20 cellular contexts compared by ENCODE assay signal in genomic region chr13:97904059-97904458, GRCh38.
"Had no signal": no experiment of that assay in that cellular context is flagged by ENCODE, and none has a peak within 500 bp of the region (broad histone marks: within the 10 kb centered on the region; RNA-seq: fewer than 3 reads in every experiment).

No MANE protein-coding gene starts in this region.

- H3K4me3 ChIP-seq: left lung, tibial nerve had no signal

- H3K9me3 ChIP-seq: left lung had no signal

- H3K4me1 ChIP-seq: foreskin keratinocyte, left lung, tibial nerve had no signal

- DNase-seq: activated CD4-positive, alpha-beta memory T cell treated with anti-CD3 and anti-CD28 coated beads, Interleukin-2, amount 10 ng/mL, durations not matched to agents 7 days and 5 days; activated CD4-positive, alpha-beta T cell treated with anti-CD3 and anti-CD28 coated beads for 1 hour; activated CD4-positive, alpha-beta T cell treated with anti-CD3 and anti-CD28 coated beads, Interleukin-2, amount 10 ng/mL, durations not matched to agents 7 days and 5 days; activated CD8-positive, alpha-beta memory T cell treated with anti-CD3 and anti-CD28 coated beads, Interleukin-2, amount 50 U/mL, for 48 hours; activated gamma-delta T cell treated with Interleukin-2 at 50 U/mL for 16 hours; activated naive CD4-positive, alpha-beta T cell treated with anti-CD3 and anti-CD28 coated beads, Interleukin-2, amount 50 U/mL, for 16 hours; activated naive CD8-positive, alpha-beta T cell treated with anti-CD3 and anti-CD28 coated beads, Interleukin-2, amount 50 U/mL, for 24 hours; activated T-cell treated with anti-CD3 and anti-CD28 coated beads, Interleukin-2, amount 50 U/mL, for 24 hours; amygdala; central memory CD4-positive, alpha-beta T cell; foreskin keratinocyte; kidney glomerular epithelial cell; left lung; stimulated activated CD4-positive, alpha-beta T cell treated with anti-CD3 and anti-CD28 coated beads, Interleukin-15, amount 100 ng/mL, for 24 hours; stimulated activated CD4-positive, alpha-beta T cell treated with anti-CD3 and anti-CD28 coated beads, Interleukin-2, amount 100 ng/mL, for 24 hours; stimulated activated naive B cell treated with anti-CD40 and anti-IgM and Interleukin-4, amounts not matched to agents 10 μg/mL and 1 μg/mL and 100 μg/mL, for 72 hours; T-helper 17 cell; T1000 had no signal

- ATAC-seq: activated naive CD8-positive, alpha-beta T cell treated with anti-CD3 and anti-CD28 coated beads, Interleukin-2, amount 50 U/mL, for 24 hours; foreskin keratinocyte; left lung; stimulated activated naive B cell treated with anti-CD40 and anti-IgM and Interleukin-4, amounts not matched to agents 10 μg/mL and 1 μg/mL and 100 μg/mL, for 72 hours; T-helper 17 cell; WTC11 had no signal

- H3K27ac ChIP-seq: foreskin keratinocyte, left lung, tibial nerve had no signal

- H3K36me3 ChIP-seq: left lung, tibial nerve had no signal

- H3K27me3 ChIP-seq: left lung, tibial nerve had no signal
